ENCODE assay signal across 7 cellular contexts in genomic region chr17:64780096-64781012, GRCh38.
DNase-seq lines count a peak whose midpoint lies in the region; ATAC-seq and TF ChIP-seq lines count a peak whose summit lies in the region.

No MANE protein-coding gene starts in this region.

- H3K4me1 ChIP-seq in GM23338 (ENCODE audit: insufficient read depth): peaks cover 19% of the 10 kb centered on the region
- H3K4me1 ChIP-seq in RWPE2 (ENCODE audit: insufficient read depth, poor library complexity, severe bottlenecking): no peaks in the 10 kb centered on the region

- intact Hi-C loops in sciatic nerve (cut with DNase I): no loop called here

- H3K27me3 ChIP-seq in GM23338 (ENCODE audit: insufficient read depth) (peaks cover 71% of the 10 kb centered on the region), RWPE2 (ENCODE audit: insufficient read depth, poor library complexity, severe bottlenecking) (no peaks in the 10 kb centered on the region)

- peak overlapping the region; percentile 99 for H3K4me2 ChIP-seq in GM23338

- ATAC-seq in GM23338 (peak; percentile 43), RWPE2 (ENCODE audit: low read depth) (peak; percentile 53), sciatic nerve (no peak)
- peak; percentile 64 for ATAC-seq in activated naive CD8-positive, alpha-beta T cell treated with anti-CD3 and anti-CD28 coated beads, Interleukin-2, amount 50 U/mL, for 24 hours

- no peaks in the 10 kb centered on the region for H3K79me2 ChIP-seq in GM23338 (replicated peaks; ENCODE audit: insufficient read depth)

- no peak overlapping the region for H3K27ac ChIP-seq in GM23338 (ENCODE audit: low read depth)
- peak overlapping the region; percentile 18 for H3K27ac ChIP-seq in RWPE2 (ENCODE audit: poor library complexity, severe bottlenecking)

- peak overlapping the region; percentile 78 for H3K4me3 Mint-ChIP-seq in GM23338
- H3K4me3 Mint-ChIP-seq in activated naive CD8-positive, alpha-beta T cell treated with anti-CD3 and anti-CD28 coated beads, Interleukin-2, amount 50 U/mL, for 24 hours: peak overlapping the region; percentile 60

- no peak overlapping the region for H3K27ac Mint-ChIP-seq in GM23338
- H3K27ac Mint-ChIP-seq in activated naive CD8-positive, alpha-beta T cell treated with anti-CD3 and anti-CD28 coated beads, Interleukin-2, amount 50 U/mL, for 24 hours: no peak overlapping the region

- H3K9me2 ChIP-seq in GM23338 (ENCODE audit: insufficient read depth): no peaks in the 10 kb centered on the region

- DNase-seq in GM23338 (ENCODE audit: low spot score) (peak; percentile 95), RWPE2 (ENCODE audit: low spot score) (peak; percentile 75), T1000 (lab: John Stamatoyannopoulos, UW) (no peak), sciatic nerve (ENCODE audit: low spot score) (no peak)
- peak; percentile 77 for DNase-seq in activated naive CD8-positive, alpha-beta T cell treated with anti-CD3 and anti-CD28 coated beads, Interleukin-2, amount 50 U/mL, for 24 hours
- peak; percentile 48 to 57 for DNase-seq in stimulated activated CD4-positive, alpha-beta T cell treated with anti-CD3 and anti-CD28 coated beads, Interleukin-1b, Interleukin-23, amount 100 ng/mL, for 1 hour (ENCODE audit: low read depth in 2 of 2)

- no peaks in the 10 kb centered on the region for H3K36me3 Mint-ChIP-seq in GM23338 (ENCODE audit: low read depth)
- H3K36me3 Mint-ChIP-seq in activated naive CD8-positive, alpha-beta T cell treated with anti-CD3 and anti-CD28 coated beads, Interleukin-2, amount 50 U/mL, for 24 hours (ENCODE audit: low read depth): no peaks in the 10 kb centered on the region

- no peaks in the 10 kb centered on the region for H3K9me3 ChIP-seq in RWPE2 (ENCODE audit: severe bottlenecking)

- no peaks in the 10 kb centered on the region for H3K36me3 ChIP-seq in GM23338 (ENCODE audit: insufficient read depth)
- peaks cover 1% of the 10 kb centered on the region; the same call in 1 of the 2 replicates for H3K36me3 ChIP-seq in RWPE2 (ENCODE audit: low read depth)

- peaks cover 66% of the 10 kb centered on the region for H3K27me3 Mint-ChIP-seq in GM23338 (ENCODE audit: insufficient read depth, low read depth, poor library complexity)
- peaks cover 12% of the 10 kb centered on the region for H3K27me3 Mint-ChIP-seq in activated naive CD8-positive, alpha-beta T cell treated with anti-CD3 and anti-CD28 coated beads, Interleukin-2, amount 50 U/mL, for 24 hours

- TF ChIP-seq CTCF in GM23338 (conservative IDR thresholded peaks at IDR 0.05; ENCODE audit: low read depth in 2 of 2) (no peak), RWPE2 (IDR thresholded peaks at IDR 0.05; ENCODE audit: poor library complexity, severe bottlenecking) (no peak)

- peaks cover 30% of the 10 kb centered on the region for H3K4me1 Mint-ChIP-seq in GM23338
- H3K4me1 Mint-ChIP-seq in activated naive CD8-positive, alpha-beta T cell treated with anti-CD3 and anti-CD28 coated beads, Interleukin-2, amount 50 U/mL, for 24 hours: peaks cover 34% of the 10 kb centered on the region

- H2AFZ ChIP-seq in GM23338: peak overlapping the region; percentile 89

- peaks cover 4% of the 10 kb centered on the region; the same call in 1 of the 2 replicates for H4K20me1 ChIP-seq in GM23338 (replicated peaks; ENCODE audit: insufficient read depth)

- peaks cover 11% of the 10 kb centered on the region; the same call in 1 of the 2 replicates for H3F3A ChIP-seq in GM23338 (replicated peaks; ENCODE audit: low read depth)

- no peaks in the 10 kb centered on the region; the same call in 1 of the 3 replicates for H3K9me3 Mint-ChIP-seq in GM23338
- H3K9me3 Mint-ChIP-seq in activated naive CD8-positive, alpha-beta T cell treated with anti-CD3 and anti-CD28 coated beads, Interleukin-2, amount 50 U/mL, for 24 hours: no peaks in the 10 kb centered on the region

- H3K4me3 ChIP-seq in GM23338 (peak overlapping the region; percentile 80), RWPE2 (ENCODE audit: severe bottlenecking) (peak overlapping the region; percentile 37), iPS-11a (ENCODE audit: low read depth, low read length) (peak overlapping the region; percentile 21)

TF ChIP-seq in GM23338, 12 proteins besides CTCF, POLR2A, EP300 and RAD21:
- peak; percentile 38 for TF ChIP-seq EZH2 (IDR thresholded peaks at IDR 0.05; ENCODE audit: low read depth, unreplicated experiment)
- TF ChIP-seq ETS1 (IDR thresholded peaks at IDR 0.05): no peak
- TF ChIP-seq JUNB (IDR thresholded peaks at IDR 0.05; ENCODE audit: unreplicated experiment): no peak

Comparison
In these comparisons a context has a peak if more than half of its experiments do, and no peak if none do; other contexts are left out.
1. DNase-seq: peak in GM23338 (single experiment), RWPE2 (single experiment), activated naive CD8-positive, alpha-beta T cell treated with anti-CD3 and anti-CD28 coated beads, Interleukin-2, amount 50 U/mL, for 24 hours (single experiment) and stimulated activated CD4-positive, alpha-beta T cell treated with anti-CD3 and anti-CD28 coated beads, Interleukin-1b, Interleukin-23, amount 100 ng/mL, for 1 hour (2 of 2); none in T1000 (single experiment) and sciatic nerve (single experiment).
2. H3K4me3 ChIP-seq: peak in every context shown above with its lines; median percentile 80 in GM23338; 37 in RWPE2; 21 in iPS-11a.